ENCODE assay signal across 9 cellular contexts in genomic region chr11:10657308-10658271, GRCh38. TPM values are rescaled to one million over a fixed set of nuclear protein-coding genes. Genes with fewer than 3 reads are reported as not detected.
DNase-seq lines count a peak whose midpoint lies in the region; ATAC-seq, FAIRE-seq and TF ChIP-seq lines count a peak whose summit lies in the region.
"Had no signal": no experiment of that assay in that cellular context is flagged by ENCODE, and none has a peak within 500 bp of the region (broad histone marks: within the 10 kb centered on the region; RNA-seq: fewer than 3 reads in every experiment).

No MANE protein-coding gene starts in this region.

- intact Hi-C loops in endothelial cell of umbilical vein (cut with micrococcal nuclease) (loop anchor here (5.0 kb wide), 1 partner anchor 335 kb away; no protein-coding TSS in a partner anchor), sciatic nerve (cut with DNase I) (no loop called here)

- H3K9me1 ChIP-seq in endothelial cell of umbilical vein (replicated peaks; ENCODE audit: control insufficient read depth, extremely low read depth, insufficient read depth, low read length): no peaks in the 10 kb centered on the region

- no peaks in the 10 kb centered on the region for H3F3A ChIP-seq in Loucy (ENCODE audit: low read depth)

- H3K27me3 ChIP-seq in Loucy (ENCODE audit: insufficient read depth, low read length, poor library complexity, severe bottlenecking) (no peaks in the 10 kb centered on the region), endothelial cell of umbilical vein (ENCODE audit: control insufficient read depth in 2 of 2, insufficient read depth in 2 of 2, low read length in 2 of 2) (no peaks in the 10 kb centered on the region)
- H3K27me3 ChIP-seq: foreskin keratinocyte had no signal

- DNase-seq in CD1c-positive myeloid dendritic cell (ENCODE audit: extremely low spot score): peak; percentile 25
- peak; percentile 54 for DNase-seq in endothelial cell of umbilical vein (ENCODE audit: low read depth, low spot score)
- DNase-seq in sciatic nerve (ENCODE audit: low spot score): no peak
- DNase-seq in T-helper 9 cell: no peak
- DNase-seq in occipital lobe (lab: John Stamatoyannopoulos, UW): no peak
- no peak for DNase-seq in D341Med (ENCODE audit: low spot score)

- H3K4me3 ChIP-seq in Loucy (ENCODE audit: low read length, poor library complexity, severe bottlenecking) (no peak overlapping the region), endothelial cell of umbilical vein (replicated peaks in 1 of 3; ENCODE audit: insufficient read depth in 1 of 3, low read depth in 1 of 3, low read length in 3 of 3) (no peak overlapping the region)

- no peaks in the 10 kb centered on the region for H3K9me2 ChIP-seq in Loucy (replicated peaks; ENCODE audit: low read depth, low read length)

- H2AFZ ChIP-seq in Loucy (ENCODE audit: low read length): 0 out of 2 replicates have a peak overlapping the region, but pooled peaks have one; percentile 6
- H2AFZ ChIP-seq in endothelial cell of umbilical vein (ENCODE audit: low read depth, low read length): peak overlapping the region; percentile 51

- no peak overlapping the region for H3K9ac ChIP-seq in Loucy (ENCODE audit: low read depth, low read length, poor library complexity, severe bottlenecking)
- no peak overlapping the region for H3K9ac ChIP-seq in endothelial cell of umbilical vein (replicated peaks; ENCODE audit: extremely low read depth, insufficient read depth, low read length)

- no TSS peak for BruUV-seq in endothelial cell of umbilical vein (replicated peaks; lab: Mats Ljungman, UMichigan)

- H4K20me1 ChIP-seq in Loucy (ENCODE audit: insufficient read depth, low read length, poor library complexity, severe bottlenecking) (no peaks in the 10 kb centered on the region), endothelial cell of umbilical vein (replicated peaks; ENCODE audit: control insufficient read depth, extremely low read depth, insufficient read depth, low read length) (no peaks in the 10 kb centered on the region)

- POLR2A ChIA-PET in endothelial cell of umbilical vein (lab: Charles Lee): interaction anchor here (1.1 kb wide), 1 partner anchor 292 kb away, joined by 3 read pairs; no protein-coding TSS in a partner anchor

- dilution Hi-C loops in endothelial cell of umbilical vein (cut with MboI; ENCODE audit: extremely low pct_ligation_motif_present, low sequenced_read_pairs): no loop called here

- CTCF ChIA-PET in endothelial cell of umbilical vein (lab: Charles Lee): interaction anchor here (0.6 to 5.5 kb wide), 6 partner anchors 24 to 291 kb away, joined by 3 to 45 read pairs (median 4); partner anchors contain the start of gene RNF141

- H3K27ac ChIP-seq in endothelial cell of umbilical vein (ENCODE audit: insufficient read depth, low read depth, low read length): peak overlapping the region; percentile 67
- H3K27ac ChIP-seq: foreskin keratinocyte had no signal

- H3K79me2 ChIP-seq in Loucy (ENCODE audit: insufficient read depth, low read length) (no peaks in the 10 kb centered on the region), endothelial cell of umbilical vein (ENCODE audit: control insufficient read depth, insufficient read depth, low read length) (no peaks in the 10 kb centered on the region)

- H3K4me2 ChIP-seq in Loucy (ENCODE audit: low read depth, low read length, poor library complexity, severe bottlenecking) (no peak overlapping the region), endothelial cell of umbilical vein (ENCODE audit: insufficient read depth, low read length) (peak overlapping the region; percentile 35)

- H3K36me3 ChIP-seq in Loucy (ENCODE audit: insufficient read depth, low read length) (no peaks in the 10 kb centered on the region), endothelial cell of umbilical vein (ENCODE audit: control insufficient read depth in 2 of 2, extremely low read depth in 1 of 2, insufficient read depth in 2 of 2, low read length in 2 of 2) (no peaks in the 10 kb centered on the region)

- peak; percentile 47 for ATAC-seq in GM21381 (IDR thresholded peaks at IDR 0.05; ENCODE audit: unreplicated experiment)
- ATAC-seq in sciatic nerve: peak; percentile 52

- TF ChIP-seq CTCF in Loucy (conservative IDR thresholded peaks at IDR 0.05; ENCODE audit: low read length) (no peak), endothelial cell of umbilical vein (IDR thresholded peaks at IDR 0.05; ENCODE audit: extremely low read depth in 1 of 2, insufficient read depth in 1 of 2, low read depth in 1 of 2, low read length in 2 of 2) (no peak)

- H3K9me3 ChIP-seq in Loucy (ENCODE audit: insufficient read depth, low read depth, low read length): no peaks in the 10 kb centered on the region
- H3K9me3 ChIP-seq in endothelial cell of umbilical vein (replicated peaks; ENCODE audit: control insufficient read depth, insufficient read depth, low read length): no peaks in the 10 kb centered on the region

- peaks cover 37% of the 10 kb centered on the region for H3K4me1 ChIP-seq in Loucy (ENCODE audit: insufficient read depth, low read length, poor library complexity, severe bottlenecking)
- H3K4me1 ChIP-seq in endothelial cell of umbilical vein (ENCODE audit: control insufficient read depth, extremely low read depth, insufficient read depth, low read length): peaks cover 34% of the 10 kb centered on the region

- peak; percentile 90 for FAIRE-seq in endothelial cell of umbilical vein (lab: Jason Lieb, UNC)

- no peak for TF ChIP-seq POLR2A in endothelial cell of umbilical vein (IDR thresholded peaks at IDR 0.05; ENCODE audit: low read depth, low read length)

TF ChIP-seq in endothelial cell of umbilical vein, 7 proteins besides CTCF, POLR2A, EP300 and RAD21:
- TF ChIP-seq FOS (IDR thresholded peaks at IDR 0.05; ENCODE audit: borderline replicate concordance, insufficient read depth, low read length) (peak; percentile 52), JUN (IDR thresholded peaks at IDR 0.05; ENCODE audit: borderline replicate concordance, insufficient read depth, insufficient read length, low read depth) (peak; percentile 38), EZH2 (IDR thresholded peaks at IDR 0.05; ENCODE audit: borderline replicate concordance, low read depth, low read length, severe bottlenecking) (no peak)

RNA-seq across cellular contexts. Expression of gene IRAG1, which starts 36.0 kb away (rescaled TPM):
- total RNA-seq in endothelial cell of umbilical vein (0.35 and 0.38 TPM in 2 replicates), sciatic nerve (9.6 TPM), occipital lobe (1.4 TPM)
- polyA plus RNA-seq in endothelial cell of umbilical vein: 0.22 and 0.24 TPM in 2 replicates
- 0.17 TPM in 2 replicates for polyA plus RNA-seq in endothelial cell of umbilical vein (2011; cell fraction: cytosol; rRNA removed)
- 0.22 and 0.29 TPM in 2 replicates for polyA plus RNA-seq in endothelial cell of umbilical vein (2011; cell fraction: nucleus; rRNA removed)
- polyA plus RNA-seq in endothelial cell of umbilical vein (2012): 0.74 and 1.0 TPM in 2 replicates
- 0.59 and 0.70 TPM in 2 replicates for polyA minus RNA-seq in endothelial cell of umbilical vein
- polyA minus RNA-seq in endothelial cell of umbilical vein (2011; cell fraction: cytosol; rRNA and poly(A)+ RNA removed): not detected
- 0.24 and 0.34 TPM in 2 replicates for polyA minus RNA-seq in endothelial cell of umbilical vein (2011; cell fraction: nucleus; rRNA and poly(A)+ RNA removed)

Comparison
In these comparisons a context has a peak if more than half of its experiments do, and no peak if none do; other contexts are left out.
1. DNase-seq: peak in CD1c-positive myeloid dendritic cell (single experiment) and endothelial cell of umbilical vein (single experiment); none in sciatic nerve (single experiment), T-helper 9 cell (single experiment), occipital lobe (single experiment) and D341Med (single experiment).